9 cellular contexts compared by ENCODE assay signal in the genomic region with DNA sequence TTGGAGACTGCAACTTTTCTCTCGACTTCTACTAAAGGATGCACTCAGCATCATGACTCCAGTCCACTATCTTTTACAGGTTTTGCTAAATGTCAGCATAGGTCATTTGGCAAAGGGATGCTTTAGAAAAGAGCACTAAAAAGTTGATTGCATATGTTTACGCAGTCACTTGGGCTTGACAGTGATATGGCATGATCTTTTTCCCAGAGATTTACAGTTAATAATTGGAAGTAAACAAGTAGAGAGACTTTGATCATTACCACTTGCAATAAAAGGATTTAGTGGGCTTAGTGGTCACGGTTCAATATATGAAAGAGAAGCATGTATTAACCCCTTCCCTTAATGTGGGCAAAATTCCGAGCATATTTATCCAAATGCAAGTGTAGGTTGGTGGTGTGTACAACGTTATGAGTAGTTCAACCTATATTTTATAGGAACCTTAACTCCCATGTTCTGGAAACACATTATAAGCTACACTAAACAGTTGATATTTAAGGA. TPM values are rescaled to one million over a fixed set of nuclear protein-coding genes. Genes with fewer than 3 reads are reported as not detected.
DNase-seq lines count a peak whose midpoint lies in the region; ATAC-seq and TF ChIP-seq lines count a peak whose summit lies in the region.
"Had no signal": no experiment of that assay in that cellular context is flagged by ENCODE, and none has a peak within 500 bp of the region (broad histone marks: within the 10 kb centered on the region; RNA-seq: fewer than 3 reads in every experiment).

No MANE protein-coding gene starts in this region.

- CTCF ChIA-PET in RWPE1 (lab: Yijun Ruan, JAX): no interaction called here

- peak overlapping the region; percentile 79 for H3K4me3 ChIP-seq in GM12865 (ENCODE audit: low read depth, low read length)
- peak overlapping the region; percentile 77 for H3K4me3 ChIP-seq in SJCRH30
- peak overlapping the region; percentile 69 for H3K4me3 ChIP-seq in fibroblast of pulmonary artery (replicated peaks; ENCODE audit: low read depth, low read length)
- H3K4me3 ChIP-seq in retinal pigment epithelial cell (ENCODE audit: low read length): peak overlapping the region; percentile 66

- peaks cover 6% of the 10 kb centered on the region for H3K27me3 ChIP-seq in SJCRH30

- H3K27ac ChIP-seq in SJCRH30 (no peak overlapping the region), RWPE1 (no peak overlapping the region)

- POLR2A ChIA-PET in RWPE1 (lab: Yijun Ruan, JAX; ENCODE audit: low non-redundant PET): no interaction called here

- DNase-seq in GM12865 (ENCODE audit: low read depth): no peak
- peak in 1 of 2 experiments; percentile 35 for DNase-seq in SJCRH30
- DNase-seq in fibroblast of pulmonary artery (ENCODE audit: low read depth): no peak
- DNase-seq in retinal pigment epithelial cell (ENCODE audit: low read depth): no peak
- DNase-seq in RWPE1 (ENCODE audit: low spot score): no peak
- DNase-seq: kidney glomerular epithelial cell had no signal

- ATAC-seq in GM19328 (IDR thresholded peaks at IDR 0.05; ENCODE audit: unreplicated experiment) (no peak), GM21367 (IDR thresholded peaks at IDR 0.05; ENCODE audit: unreplicated experiment) (no peak), HG02588 (IDR thresholded peaks at IDR 0.05; ENCODE audit: unreplicated experiment) (no peak)

- H3K9me3 ChIP-seq in SJCRH30 (replicated peaks): no peaks in the 10 kb centered on the region

- no peak for TF ChIP-seq CTCF in GM12865 (IDR thresholded peaks at IDR 0.05; ENCODE audit: insufficient read depth, low read depth, low read length, missing control alignments)
- TF ChIP-seq CTCF in fibroblast of pulmonary artery (IDR thresholded peaks at IDR 0.05; ENCODE audit: low read length, missing control alignments): no peak
- no peak for TF ChIP-seq CTCF in retinal pigment epithelial cell (conservative IDR thresholded peaks at IDR 0.05; ENCODE audit: low read depth, low read length)
- no peak for TF ChIP-seq CTCF in RWPE1 (conservative IDR thresholded peaks at IDR 0.05; ENCODE audit: low read depth)

- peaks cover 31% of the 10 kb centered on the region for H3K4me1 ChIP-seq in SJCRH30

- H3K36me3 ChIP-seq in SJCRH30: peaks cover 13% of the 10 kb centered on the region

RNA-seq across cellular contexts. Expression of a gene that starts 1.8 kb away (rescaled TPM):
- 81.9 and 103 TPM in 2 replicates for total RNA-seq in SJCRH30 (2014; rRNA removed; shearing (Covaris generic))

RNA-seq across cellular contexts. Expression of a gene that starts 6.5 kb away (rescaled TPM):
- 47.7 and 49.7 TPM in 2 replicates for total RNA-seq in SJCRH30 (2014; rRNA removed; shearing (Covaris generic))

RNA-seq across cellular contexts. Expression of a gene that starts 22.6 kb away (rescaled TPM):
- total RNA-seq in SJCRH30 (2014; rRNA removed; shearing (Covaris generic)): 0.25 and 1.3 TPM in 2 replicates
